36 cellular contexts compared by ENCODE assay signal in genomic region chr15:53260647-53261046, GRCh38.
"Had no signal": no experiment of that assay in that cellular context is flagged by ENCODE, and none has a peak within 500 bp of the region (broad histone marks: within the 10 kb centered on the region; RNA-seq: fewer than 3 reads in every experiment).

No MANE protein-coding gene starts in this region.

- H3K9ac ChIP-seq: KMS-11 had no signal

- H3K9me3 ChIP-seq: MG63 had no signal

- H3K27ac ChIP-seq: KMS-11 had no signal

- H3K4me3 ChIP-seq: MG63 had no signal

- DNase-seq: Karpas-422, Kasumi-1, KG1, MG63, MM.1S, MV-4-11, NCI-H1048, NCI-H1092, NCI-H1092 treated with DMSO at 0.1 percent for 48 hours, NCI-H1105, NCI-H1105 treated with DMSO at 0.1 percent for 48 hours, NCI-H1417, NCI-H1417 treated with DMSO at 0.1 percent for 48 hours, NCI-H1436, NCI-H1436 treated with DMSO at 0.1 percent for 48 hours, NCI-H146, NCI-H1694, NCI-H1694 treated with DMSO at 0.1 percent for 48 hours, NCI-H187, NCI-H187 treated with DMSO at 0.1 percent for 48 hours, NCI-H1930, NCI-H2029, NCI-H2029 treated with DMSO at 0.1 percent for 48 hours, NCI-H2081, NCI-H2081 treated with DMSO at 0.1 percent for 48 hours, NCI-H2107, NCI-H2171, NCI-H2171 treated with DMSO at 0.1 percent for 48 hours, NCI-H226, NCI-H345, NCI-H446, NCI-H446 treated with DMSO at 0.1 percent for 48 hours, NCI-H510A, NCI-H510A treated with DMSO at 0.1 percent for 48 hours, NCI-H524 treated with DMSO at 0.1 percent for 48 hours had no signal

- H3K36me3 ChIP-seq: MG63 had no signal

- H3K4me2 ChIP-seq: KMS-11 had no signal
